Comparison of ENCODE assay signal across 21 cellular contexts in genomic region chr2:113131343-113131933, GRCh38. TPM values are rescaled to one million over a fixed set of nuclear protein-coding genes. Genes with fewer than 3 reads are reported as not detected.
DNase-seq lines count a peak whose midpoint lies in the region; ATAC-seq, FAIRE-seq and TF ChIP-seq lines count a peak whose summit lies in the region.
"Had no signal": no experiment of that assay in that cellular context is flagged by ENCODE, and none has a peak within 500 bp of the region (broad histone marks: within the 10 kb centered on the region; RNA-seq: fewer than 3 reads in every experiment).

No MANE protein-coding gene starts in this region.

- 55% methylated on average over 5 of the region's 5 CpGs for WGBS in GM12878 (ENCODE audit: insufficient coverage, insufficient replicate concordance, low lambda C conversion rate, missing lambda C conversion rate)
- WGBS in aorta, 2 donors, result 83 to 84% methylated on average over 5 of the region's 5 CpGs

- H3K4me3 Mint-ChIP-seq in activated T-helper 2 cell treated with anti-CD3 and anti-CD28 coated beads, Interferon-gamma antibody, Interleukin-2, Interleukin-4, amounts not matched to agents 10 μg/mL and 5 μg/mL and 100 μg/mL, durations not matched to agents 14 hours and 24 hours and 36 hours (ENCODE audit: low read depth), result no peak overlapping the region
- H3K4me3 Mint-ChIP-seq: CD4-positive, alpha-beta T cell; H9; IgD-negative memory B cell had no signal

- FAIRE-seq in GM12878 (lab: Jason Lieb, UNC), result no peak
- FAIRE-seq in urothelium cell line (lab: Jason Lieb, UNC), result peak; percentile 82
- FAIRE-seq: GM12891, GM19239 had no signal

- no peak for ATAC-seq in GM12878
- no peak for ATAC-seq in aorta (ENCODE audit: low FRiP score)

- H3K79me2 ChIP-seq in GM12878 (ENCODE audit: control insufficient read depth, insufficient read depth, low read length), result no peaks in the 10 kb centered on the region

- no peaks in the 10 kb centered on the region for H3K27me3 ChIP-seq in right atrium auricular region
- no peaks in the 10 kb centered on the region; a peak in 1 of 4 replicates for H3K27me3 ChIP-seq in GM12878 (replicated peaks in 1 of 2; ENCODE audit: control insufficient read depth in 2 of 2, insufficient read depth in 2 of 2, low read length in 1 of 2)
- H3K27me3 ChIP-seq in aorta (ENCODE audit: control insufficient read depth in 1 of 2, insufficient read depth in 2 of 2, low read length in 1 of 2), result no peaks in the 10 kb centered on the region
- H3K27me3 ChIP-seq: BLaER1 treated with 17β-estradiol and CSF1 and Interleukin-3, amounts not matched to agents 10 nM and 100 nM had no signal

- no peak overlapping the region for H3K27ac ChIP-seq in right atrium auricular region
- H3K27ac ChIP-seq in GM12878 (ENCODE audit: control insufficient read depth, insufficient read depth), result no peak overlapping the region
- no peak overlapping the region for H3K27ac ChIP-seq in aorta (ENCODE audit: low read depth in 1 of 2, low read length in 2 of 2)

- intact Hi-C loops in cardiac septum (cut with DNase I), result no loop called here
- intact Hi-C loops in GM12878 (cut with micrococcal nuclease; ENCODE audit: unreplicated experiment), result no loop called here
- intact Hi-C loops in activated T-helper 2 cell treated with anti-CD3 and anti-CD28 coated beads, Interferon-gamma antibody, Interleukin-2, Interleukin-4, amounts not matched to agents 10 μg/mL and 5 μg/mL and 100 μg/mL, durations not matched to agents 14 hours and 24 hours and 36 hours (cut with micrococcal nuclease), result no loop called here
- intact Hi-C loops in aorta (cut with DNase I), result loop anchor here in 1 of 2 donors (10.0 kb wide), 1 partner anchor 243 kb away; no protein-coding TSS in a partner anchor

- CTCF ChIA-PET in GM12878 (lab: Yijun Ruan, JAX), result interaction anchor here (1.3 kb wide), 1 partner anchor 51 kb away, joined by 4 read pairs; no protein-coding TSS in a partner anchor

- RAD21 ChIA-PET in GM12878 (lab: Charles Lee; ENCODE audit: unreplicated experiment), result no interaction called here

- in situ Hi-C loops in GM12878 (cut with MboI), result no loop called here

- H3K36me3 Mint-ChIP-seq in activated T-helper 2 cell treated with anti-CD3 and anti-CD28 coated beads, Interferon-gamma antibody, Interleukin-2, Interleukin-4, amounts not matched to agents 10 μg/mL and 5 μg/mL and 100 μg/mL, durations not matched to agents 14 hours and 24 hours and 36 hours (ENCODE audit: low read depth), result no peaks in the 10 kb centered on the region
- H3K36me3 Mint-ChIP-seq: IgD-negative memory B cell had no signal

- H3K9ac ChIP-seq in GM12878 (ENCODE audit: control insufficient read depth, insufficient read depth, low read length), result no peak overlapping the region

- H3K4me1 Mint-ChIP-seq in activated T-helper 2 cell treated with anti-CD3 and anti-CD28 coated beads, Interferon-gamma antibody, Interleukin-2, Interleukin-4, amounts not matched to agents 10 μg/mL and 5 μg/mL and 100 μg/mL, durations not matched to agents 14 hours and 24 hours and 36 hours (ENCODE audit: low read depth), result peaks cover 28% of the 10 kb centered on the region
- H3K4me1 Mint-ChIP-seq: H9, IgD-negative memory B cell had no signal

- no peak overlapping the region for H2AFZ ChIP-seq in GM12878 (ENCODE audit: control insufficient read depth, low read depth, low read length)

- H3K4me3 ChIP-seq in right atrium auricular region (no peak overlapping the region), GM12878 (no peak overlapping the region), aorta (ENCODE audit: low read length in 2 of 2) (no peak overlapping the region)

- SMC1A ChIA-PET in GM12878 (lab: Charles Lee; ENCODE audit: uncharacterized antibody, unreplicated experiment), result interaction anchor here (0.9 kb wide), 1 partner anchor 72 kb away, joined by 5 read pairs; no protein-coding TSS in a partner anchor

- H3K9me3 ChIP-seq in right atrium auricular region, result no peaks in the 10 kb centered on the region
- H3K9me3 ChIP-seq in GM12878 (replicated peaks; ENCODE audit: control insufficient read depth, insufficient read depth, low read length), result no peaks in the 10 kb centered on the region
- no peaks in the 10 kb centered on the region for H3K9me3 ChIP-seq in aorta (ENCODE audit: control insufficient read depth, low read length)
- H3K9me3 ChIP-seq: BLaER1 treated with 17β-estradiol and CSF1 and Interleukin-3, amounts not matched to agents 10 nM and 100 nM had no signal

- no peaks in the 10 kb centered on the region for H4K20me1 ChIP-seq in GM12878 (ENCODE audit: control insufficient read depth, insufficient read depth)

- no peaks in the 10 kb centered on the region for H3K36me3 ChIP-seq in right atrium auricular region
- H3K36me3 ChIP-seq in GM12878 (ENCODE audit: control insufficient read depth in 2 of 2, insufficient read depth in 2 of 2, low read length in 1 of 2), result no peaks in the 10 kb centered on the region
- H3K36me3 ChIP-seq in aorta (ENCODE audit: control insufficient read depth in 1 of 2, insufficient read depth in 2 of 2, low read length in 1 of 2), result no peaks in the 10 kb centered on the region

- TF ChIP-seq EP300 in GM12878 (IDR thresholded peaks at IDR 0.05; ENCODE audit: borderline replicate concordance in 1 of 2, control insufficient read depth in 1 of 2, low read depth in 2 of 2, low read length in 2 of 2), result no peak

- no peak overlapping the region for H3K27ac Mint-ChIP-seq in activated T-helper 2 cell treated with anti-CD3 and anti-CD28 coated beads, Interferon-gamma antibody, Interleukin-2, Interleukin-4, amounts not matched to agents 10 μg/mL and 5 μg/mL and 100 μg/mL, durations not matched to agents 14 hours and 24 hours and 36 hours
- H3K27ac Mint-ChIP-seq: CD4-positive, alpha-beta T cell; H9; IgD-negative memory B cell had no signal

- no peak overlapping the region for H3K4me2 ChIP-seq in GM12878 (ENCODE audit: control insufficient read depth, insufficient read depth)

- no peak for TF ChIP-seq POLR2A in GM12878 (IDR thresholded peaks at IDR 0.05; ENCODE audit: low read depth, low read length)

- no peaks in the 10 kb centered on the region for H3K4me1 ChIP-seq in right atrium auricular region
- H3K4me1 ChIP-seq in GM12878 (ENCODE audit: control insufficient read depth, insufficient read depth, low read length), result no peaks in the 10 kb centered on the region
- no peaks in the 10 kb centered on the region for H3K4me1 ChIP-seq in aorta (ENCODE audit: control insufficient read depth in 1 of 2, insufficient read depth in 2 of 2, low read length in 2 of 2)

- DNase-seq in right atrium auricular region (ENCODE audit: low spot score) (peak; percentile 47), cardiac septum (ENCODE audit: low spot score) (no peak), GM12878 (ENCODE audit: low read depth, low spot score) (no peak), ecto neural progenitor cell (ENCODE audit: low spot score) (peak; percentile 8), urothelium cell line (ENCODE audit: low spot score) (no peak), aorta (no peak)
- no peak for DNase-seq in stimulated activated naive CD4-positive, alpha-beta T cell treated with Interleukin-2 at 50 U/mL for 16 hours (lab: John Stamatoyannopoulos, UW)
- DNase-seq in activated T-helper 2 cell treated with anti-CD3 and anti-CD28 coated beads, Interferon-gamma antibody, Interleukin-2, Interleukin-4, amounts not matched to agents 10 μg/mL and 5 μg/mL and 100 μg/mL, durations not matched to agents 14 hours and 24 hours and 36 hours (ENCODE audit: low spot score), result no peak
- DNase-seq: ACHN; Calu3; CD4-positive, alpha-beta T cell; DMS 273 treated with DMSO at 0.1 percent for 48 hours; DMS79; GOT3; H9 had no signal

- TF ChIP-seq RAD21 in GM12878 (IDR thresholded peaks at IDR 0.05; ENCODE audit: insufficient read depth, low read depth, low read length), result no peak

- BruUV-seq in GM12878 (replicated peaks; lab: Mats Ljungman, UMichigan), result no TSS peak

- H3K9me3 Mint-ChIP-seq in activated T-helper 2 cell treated with anti-CD3 and anti-CD28 coated beads, Interferon-gamma antibody, Interleukin-2, Interleukin-4, amounts not matched to agents 10 μg/mL and 5 μg/mL and 100 μg/mL, durations not matched to agents 14 hours and 24 hours and 36 hours, result no peaks in the 10 kb centered on the region
- H3K9me3 Mint-ChIP-seq: CD4-positive, alpha-beta T cell; H9; IgD-negative memory B cell had no signal

- TF ChIP-seq CTCF in right atrium auricular region (IDR thresholded peaks at IDR 0.05), result no peak
- no peak for TF ChIP-seq CTCF in GM12878 (IDR thresholded peaks at IDR 0.05 in 2 of 3, conservative IDR thresholded peaks at IDR 0.05 in 1 of 3; ENCODE audit: control insufficient read depth in 2 of 3, extremely low read depth in 1 of 3, insufficient read depth in 1 of 3, low read depth in 3 of 3, low read length in 3 of 3)

- H3K27me3 Mint-ChIP-seq in activated T-helper 2 cell treated with anti-CD3 and anti-CD28 coated beads, Interferon-gamma antibody, Interleukin-2, Interleukin-4, amounts not matched to agents 10 μg/mL and 5 μg/mL and 100 μg/mL, durations not matched to agents 14 hours and 24 hours and 36 hours (ENCODE audit: low read depth), result no peaks in the 10 kb centered on the region
- H3K27me3 Mint-ChIP-seq: CD4-positive, alpha-beta T cell had no signal

- POLR2A ChIA-PET in GM12878 (lab: Charles Lee), result no interaction called here

RNA-seq across cellular contexts. Expression of gene IL1RN, which starts 4.0 kb away (rescaled TPM):
- total RNA-seq in right atrium auricular region (1 to 10 TPM in 1 of 2 donors, under 1 TPM in 1; 0.41 to 1.3 TPM), cardiac septum (0.59 TPM), GM12878 (2014; rRNA removed) (not detected in 2 replicates), GM12878 (2014; rRNA removed; fragmentation: Illumina TruSeq; extraction: Trizol) (not detected in 2 replicates), GM12878 (2021) (not detected in 2 replicates), aorta (1 to 10 TPM; 6.0 to 7.1 TPM)
- total RNA-seq in GM12878 (2013; cell fraction: nucleolus; rRNA removed), result not detected in 2 replicates
- not detected for polyA plus RNA-seq in GM12878 (2011; ENCODE audit: low read depth)
- polyA plus RNA-seq in GM12878 (2011; rRNA removed) (0.04 TPM in 1 of 2 replicates, not detected in the other), GM12878 (2014; fragmentation: Illumina TruSeq; extraction: Trizol) (0.04 and 0.43 TPM in 2 replicates), GM12878 (2014; fragmentation: Nextera tagmentation; extraction: Ambion mirVana) (under 1 TPM in 1 of 2 experiments, not detected in 1; 0.04 TPM), GM12878 (2014; rRNA removed) (not detected in 2 replicates), GM12878 (2016; fragmentation: Nextera tagmentation; extraction: Ambion mirVana) (not detected), aorta (10 to 100 TPM in 1 of 2 donors, under 1 TPM in 1; 0.74 to 11.6 TPM)
- not detected in 2 replicates for polyA plus RNA-seq in GM12878 (2011; cell fraction: cytosol; rRNA removed)
- not detected in 2 replicates for polyA plus RNA-seq in GM12878 (2011; cell fraction: nucleus; rRNA removed)
- not detected in 2 replicates for polyA plus RNA-seq in GM12878 (2012)
- 0.59 TPM in 1 of 2 replicates, not detected in the other for polyA minus RNA-seq in GM12878 (2011; rRNA and poly(A)+ RNA removed)
- polyA minus RNA-seq in GM12878 (2011; cell fraction: cytosol; rRNA and poly(A)+ RNA removed), result not detected in 2 replicates
- polyA minus RNA-seq in GM12878 (2011; cell fraction: nucleus; rRNA and poly(A)+ RNA removed), result not detected in 2 replicates
- total RNA-seq in activated T-helper 2 cell treated with anti-CD3 and anti-CD28 coated beads, Interferon-gamma antibody, Interleukin-2, Interleukin-4, amounts not matched to agents 10 μg/mL and 5 μg/mL and 100 μg/mL, durations not matched to agents 14 hours and 24 hours and 36 hours, result 13.2 and 15.9 TPM in 2 replicates
- total RNA-seq: A172, G401, H9 had no signal
- polyA plus RNA-seq: IgD-negative memory B cell had no signal

RNA-seq across cellular contexts. Expression of gene PSD4, which starts 42.3 kb away (rescaled TPM):
- 1 to 10 TPM; 2.4 to 4.5 TPM for total RNA-seq in right atrium auricular region
- 2.3 TPM for total RNA-seq in cardiac septum
- 168 and 195 TPM in 2 replicates for total RNA-seq in GM12878 (2013; cell fraction: nucleolus; rRNA removed)
- 96.0 and 98.5 TPM in 2 replicates for total RNA-seq in GM12878 (2014; rRNA removed)
- total RNA-seq in GM12878 (2014; rRNA removed; fragmentation: Illumina TruSeq; extraction: Trizol), result 42.6 and 42.8 TPM in 2 replicates
- 114 and 117 TPM in 2 replicates for total RNA-seq in GM12878 (2021)
- polyA plus RNA-seq in GM12878 (2011; ENCODE audit: low read depth), result 26.5 TPM
- polyA plus RNA-seq in GM12878 (2011; rRNA removed), result 13.6 and 27.4 TPM in 2 replicates
- polyA plus RNA-seq in GM12878 (2011; cell fraction: cytosol; rRNA removed), result 29.5 and 30.9 TPM in 2 replicates
- polyA plus RNA-seq in GM12878 (2011; cell fraction: nucleus; rRNA removed), result 145 and 151 TPM in 2 replicates
- polyA plus RNA-seq in GM12878 (2012), result 55.8 and 60.1 TPM in 2 replicates
- polyA plus RNA-seq in GM12878 (2014; fragmentation: Illumina TruSeq; extraction: Trizol), result 20.8 and 48.3 TPM in 2 replicates
- 1 to 10 TPM in 1 of 2 experiments, under 1 TPM in 1; 0.68 to 1.7 TPM for polyA plus RNA-seq in GM12878 (2014; fragmentation: Nextera tagmentation; extraction: Ambion mirVana)
- 47.9 and 59.7 TPM in 2 replicates for polyA plus RNA-seq in GM12878 (2014; rRNA removed)
- 10 to 100 TPM; 23.7 to 25.9 TPM for polyA plus RNA-seq in GM12878 (2016; fragmentation: Nextera tagmentation; extraction: Ambion mirVana)
- polyA minus RNA-seq in GM12878 (2011; rRNA and poly(A)+ RNA removed), result 66.3 and 101 TPM in 2 replicates
- 29.9 and 34.2 TPM in 2 replicates for polyA minus RNA-seq in GM12878 (2011; cell fraction: cytosol; rRNA and poly(A)+ RNA removed)
- 65.5 and 85.2 TPM in 2 replicates for polyA minus RNA-seq in GM12878 (2011; cell fraction: nucleus; rRNA and poly(A)+ RNA removed)
- 313 and 319 TPM in 2 replicates for total RNA-seq in activated T-helper 2 cell treated with anti-CD3 and anti-CD28 coated beads, Interferon-gamma antibody, Interleukin-2, Interleukin-4, amounts not matched to agents 10 μg/mL and 5 μg/mL and 100 μg/mL, durations not matched to agents 14 hours and 24 hours and 36 hours
- total RNA-seq in aorta, result 10 to 100 TPM in 1 of 2 donors, 1 to 10 TPM in 1; 9.5 to 17.8 TPM
- 1 to 10 TPM in 1 of 2 donors, under 1 TPM in 1; 0.79 to 3.5 TPM for polyA plus RNA-seq in aorta
- total RNA-seq: G401 had no signal

Comparison
In these comparisons a context has a peak if more than half of its experiments do, and no peak if none do; other contexts are left out.
1. DNase-seq: peak in right atrium auricular region (single experiment) and ecto neural progenitor cell (single experiment); none in cardiac septum (single experiment), GM12878 (single experiment), urothelium cell line (single experiment), stimulated activated naive CD4-positive, alpha-beta T cell treated with Interleukin-2 at 50 U/mL for 16 hours (single experiment), activated T-helper 2 cell treated with anti-CD3 and anti-CD28 coated beads, Interferon-gamma antibody, Interleukin-2, Interleukin-4, amounts not matched to agents 10 μg/mL and 5 μg/mL and 100 μg/mL, durations not matched to agents 14 hours and 24 hours and 36 hours (single experiment) and aorta (0 of 2).